Comparison of ENCODE assay signal across 8 cellular contexts in genomic region chr14:22599349-22599748, GRCh38. TPM values are rescaled to one million over a fixed set of nuclear protein-coding genes. Genes with fewer than 3 reads are reported as not detected.
DNase-seq lines count a peak whose midpoint lies in the region; ATAC-seq and TF ChIP-seq lines count a peak whose summit lies in the region.

No MANE protein-coding gene starts in this region.

- H3K9me3 ChIP-seq in muscle layer of duodenum (ENCODE audit: control insufficient read depth in 1 of 2, low read length in 2 of 2), result no peaks in the 10 kb centered on the region
- no peaks in the 10 kb centered on the region for H3K9me3 ChIP-seq in aorta (ENCODE audit: control insufficient read depth, low read length)

- ATAC-seq in stimulated activated naive CD8-positive, alpha-beta T cell treated with anti-CD3 and anti-CD28 coated beads, Interleukin-15, Interleukin-2, amounts not matched to agents 100 U/mL and 50 U/mL, for 24 hours, result no peak
- no peak for ATAC-seq in aorta (ENCODE audit: low FRiP score)
- no peak for ATAC-seq in GM21717 (IDR thresholded peaks at IDR 0.05; ENCODE audit: unreplicated experiment)

- H3K4me1 Mint-ChIP-seq in stimulated activated naive CD8-positive, alpha-beta T cell treated with anti-CD3 and anti-CD28 coated beads, Interleukin-15, Interleukin-2, amounts not matched to agents 100 ng/mL and 50 ng/mL, for 24 hours (ENCODE audit: low read depth), result peaks cover 30% of the 10 kb centered on the region
- H3K4me1 Mint-ChIP-seq in chondrocyte (ENCODE audit: low read depth), result peaks cover 47% of the 10 kb centered on the region

- WGBS in aorta, 2 donors, result 71 to 78% methylated on average over 3 of the region's 3 CpGs

- H3K27me3 Mint-ChIP-seq in stimulated activated naive CD8-positive, alpha-beta T cell treated with anti-CD3 and anti-CD28 coated beads, Interleukin-15, Interleukin-2, amounts not matched to agents 100 ng/mL and 50 ng/mL, for 24 hours, result no peaks in the 10 kb centered on the region
- H3K27me3 Mint-ChIP-seq in chondrocyte (ENCODE audit: low read depth), result peaks cover 2% of the 10 kb centered on the region

- H3K4me3 Mint-ChIP-seq in stimulated activated naive CD8-positive, alpha-beta T cell treated with anti-CD3 and anti-CD28 coated beads, Interleukin-15, Interleukin-2, amounts not matched to agents 100 ng/mL and 50 ng/mL, for 24 hours, result peak overlapping the region; percentile 93
- H3K4me3 Mint-ChIP-seq in chondrocyte (ENCODE audit: unreplicated experiment), result peak overlapping the region; percentile 98

- H3K27me3 ChIP-seq in muscle layer of duodenum (ENCODE audit: low read depth, low read length) (no peaks in the 10 kb centered on the region), aorta (ENCODE audit: control insufficient read depth in 1 of 2, insufficient read depth in 2 of 2, low read length in 1 of 2) (no peaks in the 10 kb centered on the region)

- H3K4me1 ChIP-seq in muscle layer of duodenum (ENCODE audit: control insufficient read depth in 1 of 2, insufficient read depth in 2 of 2, low read length in 2 of 2), result peaks cover 6 to 17% of the 10 kb centered on the region in 2 donors
- no peaks in the 10 kb centered on the region for H3K4me1 ChIP-seq in aorta (ENCODE audit: control insufficient read depth in 1 of 2, insufficient read depth in 2 of 2, low read length in 2 of 2)

- peak overlapping the region; percentile 82 for H3K27ac ChIP-seq in muscle layer of duodenum (ENCODE audit: low read length)
- H3K27ac ChIP-seq in aorta (ENCODE audit: low read depth in 1 of 2, low read length in 2 of 2), result peak overlapping the region in 1 of 2 donors; percentile 55

- H3K36me3 ChIP-seq in muscle layer of duodenum (ENCODE audit: control insufficient read depth in 1 of 2, insufficient read depth in 2 of 2, low read length in 2 of 2) (peaks cover 24 to 27% of the 10 kb centered on the region in 2 donors), aorta (ENCODE audit: control insufficient read depth in 1 of 2, insufficient read depth in 2 of 2, low read length in 1 of 2) (peaks cover 0 to 2% of the 10 kb centered on the region in 2 donors)

- H3K27ac Mint-ChIP-seq in stimulated activated naive CD8-positive, alpha-beta T cell treated with anti-CD3 and anti-CD28 coated beads, Interleukin-15, Interleukin-2, amounts not matched to agents 100 ng/mL and 50 ng/mL, for 24 hours, result peak overlapping the region; percentile 10
- peak overlapping the region; percentile 98 for H3K27ac Mint-ChIP-seq in chondrocyte (ENCODE audit: unreplicated experiment)

- no peaks in the 10 kb centered on the region for H3K9me3 Mint-ChIP-seq in stimulated activated naive CD8-positive, alpha-beta T cell treated with anti-CD3 and anti-CD28 coated beads, Interleukin-15, Interleukin-2, amounts not matched to agents 100 ng/mL and 50 ng/mL, for 24 hours
- no peaks in the 10 kb centered on the region for H3K9me3 Mint-ChIP-seq in chondrocyte (ENCODE audit: low read depth)

- intact Hi-C loops in aorta (cut with DNase I), result no loop called here

- H3K4me3 ChIP-seq in muscle layer of duodenum (ENCODE audit: low read depth in 1 of 2, low read length in 2 of 2), result peak overlapping the region; percentile 81 to 95
- peak overlapping the region; percentile 60 to 61 for H3K4me3 ChIP-seq in aorta (ENCODE audit: low read length in 2 of 2)

- peaks cover 20% of the 10 kb centered on the region for H3K36me3 Mint-ChIP-seq in stimulated activated naive CD8-positive, alpha-beta T cell treated with anti-CD3 and anti-CD28 coated beads, Interleukin-15, Interleukin-2, amounts not matched to agents 100 ng/mL and 50 ng/mL, for 24 hours (ENCODE audit: low read depth)
- peaks cover 20% of the 10 kb centered on the region for H3K36me3 Mint-ChIP-seq in chondrocyte (ENCODE audit: low read depth)

- DNase-seq in stimulated activated naive CD8-positive, alpha-beta T cell treated with anti-CD3 and anti-CD28 coated beads, Interleukin-15, Interleukin-2, amounts not matched to agents 100 U/mL and 50 U/mL, for 24 hours, result no peak
- DNase-seq in chondrocyte (ENCODE audit: low spot score) (no peak), aorta (no peak), hippocampal formation (lab: John Stamatoyannopoulos, UW) (no peak), NCI-H1092 (lab: John Stamatoyannopoulos, UW) (no peak)

- TF ChIP-seq CTCF in chondrocyte (IDR thresholded peaks at IDR 0.05), result no peak

RNA-seq across cellular contexts. Expression of gene ABHD4, which starts 1.2 kb away (rescaled TPM):
- total RNA-seq in chondrocyte, result 52.1 to 89.9 TPM (median 88.0 TPM) in 3 replicates
- total RNA-seq in aorta, result 10 to 100 TPM; 44.8 to 47.4 TPM
- polyA plus RNA-seq in aorta, result 10 to 100 TPM; 20.3 to 41.6 TPM

RNA-seq across cellular contexts. Expression of gene DAD1, which starts 10.3 kb away (rescaled TPM):
- 248 to 266 TPM (median 253 TPM) in 3 replicates for total RNA-seq in chondrocyte
- 100 to 1,000 TPM; 143 to 149 TPM for total RNA-seq in aorta
- polyA plus RNA-seq in aorta, result 100 to 1,000 TPM; 240 to 309 TPM

RNA-seq across cellular contexts. Expression of gene OR6J1, which starts 44.8 kb away (rescaled TPM):
- total RNA-seq in chondrocyte, result not detected in 3 replicates
- not detected for total RNA-seq in aorta
- not detected for polyA plus RNA-seq in aorta
